22 cellular contexts compared by ENCODE assay signal in the genomic region with DNA sequence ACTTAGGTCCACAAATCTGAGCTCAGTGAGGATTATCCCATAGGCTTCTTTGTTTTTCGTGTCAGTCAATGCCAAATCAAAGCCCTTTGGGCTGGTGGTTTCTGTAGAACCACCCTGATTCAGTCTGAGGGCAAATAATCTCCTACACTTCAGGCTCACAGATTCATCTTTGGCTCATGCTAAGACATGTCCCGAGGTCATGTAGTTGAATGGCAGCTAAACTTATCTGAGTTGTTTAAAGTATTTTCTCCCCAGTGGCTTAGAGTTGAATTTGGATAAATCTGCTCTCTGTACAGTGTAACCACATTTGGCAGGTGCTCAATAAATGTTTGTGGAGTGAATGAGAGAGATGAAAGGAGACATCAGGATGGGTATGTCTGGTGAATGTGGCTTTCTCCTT.
"Had no signal": no experiment of that assay in that cellular context is flagged by ENCODE, and none has a peak within 500 bp of the region (broad histone marks: within the 10 kb centered on the region; RNA-seq: fewer than 3 reads in every experiment).

No MANE protein-coding gene starts in this region.

- ATAC-seq: esophagus mucosa, heart left ventricle, pancreas, psoas muscle, upper lobe of right lung had no signal

- H3K36me3 Mint-ChIP-seq: naive B cell had no signal

- H3K27me3 ChIP-seq: colonic mucosa, heart left ventricle, pancreas, spleen, suprapubic skin, tibial artery, upper lobe of right lung had no signal

- H3K9me3 ChIP-seq: colonic mucosa, heart left ventricle, left ventricle myocardium inferior, pancreas, psoas muscle, spleen, suprapubic skin, tibial artery, upper lobe of right lung had no signal

- H3K4me3 ChIP-seq: colonic mucosa, heart left ventricle, left ventricle myocardium inferior, pancreas, psoas muscle, spleen, suprapubic skin, tibial artery, upper lobe of right lung had no signal

- H3K27ac ChIP-seq: colonic mucosa, heart left ventricle, left ventricle myocardium inferior, pancreas, psoas muscle, spleen, suprapubic skin, tibial artery, upper lobe of right lung had no signal

- H3K4me1 ChIP-seq: colonic mucosa, left ventricle myocardium inferior, pancreas, psoas muscle, spleen, suprapubic skin, tibial artery, upper lobe of right lung had no signal

- H3K27me3 Mint-ChIP-seq: activated T-cell treated with anti-CD3 and anti-CD28 coated beads, Interleukin-2, amount 50 U/mL, for 24 hours; naive B cell had no signal

- H3K4me3 Mint-ChIP-seq: activated T-cell treated with anti-CD3 and anti-CD28 coated beads, Interleukin-2, amount 50 U/mL, for 24 hours; naive B cell had no signal

- H3K27ac Mint-ChIP-seq: activated T-cell treated with anti-CD3 and anti-CD28 coated beads, Interleukin-2, amount 50 U/mL, for 24 hours had no signal

- DNase-seq: activated CD4-positive, alpha-beta T cell treated with anti-CD3 and anti-CD28 coated beads for 48 hours; activated CD4-positive, alpha-beta T cell treated with anti-CD3 and anti-CD28 coated beads, Interleukin-2, amount 50 U/mL, for 48 hours; activated CD8-positive, alpha-beta memory T cell treated with anti-CD3 and anti-CD28 coated beads for 24 hours; activated CD8-positive, alpha-beta memory T cell treated with anti-CD3 and anti-CD28 coated beads, Interleukin-2, amount 50 U/mL, for 4 hours; activated gamma-delta T cell treated with Interleukin-2 at 50 U/mL for 16 hours; activated naive CD4-positive, alpha-beta T cell treated with anti-CD3 and anti-CD28 coated beads, Interleukin-2, amount 50 U/mL, for 16 hours; activated T-cell treated with anti-CD3 and anti-CD28 coated beads, Interleukin-2, amount 50 U/mL, for 24 hours; amygdala; colonic mucosa; effector CD8-positive, alpha-beta T cell; foreskin fibroblast; heart left ventricle; left ventricle myocardium inferior; naive B cell; pancreas; psoas muscle; spleen; stimulated activated naive CD4-positive, alpha-beta T cell; tibial artery; upper lobe of right lung had no signal

- H3K9me3 Mint-ChIP-seq: activated T-cell treated with anti-CD3 and anti-CD28 coated beads, Interleukin-2, amount 50 U/mL, for 24 hours; naive B cell had no signal
